Comparison of ENCODE assay signal across 7 cellular contexts in the genomic region with DNA sequence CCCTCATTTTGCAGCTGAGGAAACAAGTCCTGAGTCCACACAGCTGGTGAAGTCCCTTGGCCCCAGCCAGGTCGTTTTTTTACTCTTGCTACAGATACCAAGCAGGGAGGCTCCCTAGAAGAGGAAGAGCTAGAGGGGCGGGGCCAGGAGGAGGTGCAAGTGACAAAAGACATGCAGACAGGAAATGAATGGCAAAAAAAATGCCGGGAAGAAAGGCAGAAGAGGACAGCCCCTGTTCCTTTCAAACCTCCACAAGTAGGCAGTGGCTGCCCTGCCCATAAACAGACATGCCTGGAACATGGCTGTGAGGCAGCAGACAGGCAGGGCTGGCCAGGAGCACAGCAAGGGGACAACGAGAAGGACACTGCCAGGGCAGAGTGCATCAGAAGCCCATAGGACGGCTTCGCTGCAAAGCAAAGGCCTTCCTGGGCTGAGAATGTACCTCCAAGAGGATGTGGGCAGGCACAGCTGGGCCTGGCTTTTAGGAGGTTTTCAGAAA.
DNase-seq lines count a peak whose midpoint lies in the region; ATAC-seq lines count a peak whose summit lies in the region.

No MANE protein-coding gene starts in this region.

- no peaks in the 10 kb centered on the region for H3K36me3 Mint-ChIP-seq in activated T-helper 2 cell treated with anti-CD3 and anti-CD28 coated beads, Interferon-gamma antibody, Interleukin-2, Interleukin-4, amounts not matched to agents 10 μg/mL and 5 μg/mL and 100 μg/mL, durations not matched to agents 14 hours and 24 hours and 36 hours (ENCODE audit: low read depth)

- intact Hi-C loops in activated T-helper 2 cell treated with anti-CD3 and anti-CD28 coated beads, Interferon-gamma antibody, Interleukin-2, Interleukin-4, amounts not matched to agents 10 μg/mL and 5 μg/mL and 100 μg/mL, durations not matched to agents 14 hours and 24 hours and 36 hours (cut with micrococcal nuclease) = no loop called here

- no peaks in the 10 kb centered on the region for H3K9me3 Mint-ChIP-seq in activated T-helper 2 cell treated with anti-CD3 and anti-CD28 coated beads, Interferon-gamma antibody, Interleukin-2, Interleukin-4, amounts not matched to agents 10 μg/mL and 5 μg/mL and 100 μg/mL, durations not matched to agents 14 hours and 24 hours and 36 hours

- peak; percentile 26 for DNase-seq in H4 (ENCODE audit: low spot score)
- DNase-seq in NCI-H146 (lab: John Stamatoyannopoulos, UW) = peak; percentile 95
- no peak for DNase-seq in activated T-helper 2 cell treated with anti-CD3 and anti-CD28 coated beads, Interferon-gamma antibody, Interleukin-2, Interleukin-4, amounts not matched to agents 10 μg/mL and 5 μg/mL and 100 μg/mL, durations not matched to agents 14 hours and 24 hours and 36 hours (ENCODE audit: low spot score)
- peak; percentile 30 for DNase-seq in mucosa of gallbladder (ENCODE audit: low spot score)
- no peak for DNase-seq in DMS114 treated with DMSO at 0.1 percent for 48 hours (lab: John Stamatoyannopoulos, UW; ENCODE audit: unreplicated experiment)

- H3K27ac Mint-ChIP-seq in activated T-helper 2 cell treated with anti-CD3 and anti-CD28 coated beads, Interferon-gamma antibody, Interleukin-2, Interleukin-4, amounts not matched to agents 10 μg/mL and 5 μg/mL and 100 μg/mL, durations not matched to agents 14 hours and 24 hours and 36 hours = peak overlapping the region; percentile 21

- H3K4me3 Mint-ChIP-seq in activated T-helper 2 cell treated with anti-CD3 and anti-CD28 coated beads, Interferon-gamma antibody, Interleukin-2, Interleukin-4, amounts not matched to agents 10 μg/mL and 5 μg/mL and 100 μg/mL, durations not matched to agents 14 hours and 24 hours and 36 hours (ENCODE audit: low read depth) = no peak overlapping the region

- ATAC-seq in HG03565 (IDR thresholded peaks at IDR 0.05; ENCODE audit: unreplicated experiment) (no peak), HG02610 (IDR thresholded peaks at IDR 0.05; ENCODE audit: unreplicated experiment) (no peak)

- peaks cover 11% of the 10 kb centered on the region for H3K4me1 Mint-ChIP-seq in activated T-helper 2 cell treated with anti-CD3 and anti-CD28 coated beads, Interferon-gamma antibody, Interleukin-2, Interleukin-4, amounts not matched to agents 10 μg/mL and 5 μg/mL and 100 μg/mL, durations not matched to agents 14 hours and 24 hours and 36 hours (ENCODE audit: low read depth)

- no peaks in the 10 kb centered on the region for H3K27me3 Mint-ChIP-seq in activated T-helper 2 cell treated with anti-CD3 and anti-CD28 coated beads, Interferon-gamma antibody, Interleukin-2, Interleukin-4, amounts not matched to agents 10 μg/mL and 5 μg/mL and 100 μg/mL, durations not matched to agents 14 hours and 24 hours and 36 hours (ENCODE audit: low read depth)

Comparison
In these comparisons a context has a peak if more than half of its experiments do, and no peak if none do; other contexts are left out.
1. DNase-seq: peak in H4 (single experiment), NCI-H146 (single experiment) and mucosa of gallbladder (single experiment); none in activated T-helper 2 cell treated with anti-CD3 and anti-CD28 coated beads, Interferon-gamma antibody, Interleukin-2, Interleukin-4, amounts not matched to agents 10 μg/mL and 5 μg/mL and 100 μg/mL, durations not matched to agents 14 hours and 24 hours and 36 hours (single experiment) and DMS114 treated with DMSO at 0.1 percent for 48 hours (single experiment).